Comparison of ENCODE assay signal across 12 cellular contexts in the genomic region with DNA sequence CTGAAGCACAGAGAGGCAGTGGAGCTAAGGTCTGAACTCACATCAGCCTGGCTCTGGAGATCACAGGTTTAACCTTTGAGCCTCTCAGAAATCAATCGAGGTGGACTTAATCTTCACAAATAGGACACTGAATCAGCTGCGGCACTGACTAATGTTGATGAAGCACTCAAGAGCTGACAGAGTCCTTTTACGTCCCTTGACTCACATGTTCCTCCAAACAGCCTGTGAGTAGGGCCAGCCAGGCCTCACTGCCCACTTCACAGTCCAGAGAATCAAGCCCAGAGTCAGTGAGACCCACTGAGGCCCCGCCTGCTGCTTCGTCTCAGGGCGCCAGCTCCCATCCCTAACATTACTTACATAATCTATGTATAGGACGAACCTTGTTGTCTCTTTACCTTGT.
A peak's percentile ranks its signal among the peaks of the same experiment; 100 is the strongest.
DNase-seq lines count a peak whose midpoint lies in the region; ATAC-seq, FAIRE-seq and TF ChIP-seq lines count a peak whose summit lies in the region.
"Had no signal": no experiment of that assay in that cellular context is flagged by ENCODE, and none has a peak within 500 bp of the region (broad histone marks: within the 10 kb centered on the region; RNA-seq: fewer than 3 reads in every experiment).

No MANE protein-coding gene starts in this region.

- H3K36me3 ChIP-seq in adrenal gland (replicated peaks in 1 of 2), result peaks cover 0 to 4% of the 10 kb centered on the region in 2 donors
- H3K36me3 ChIP-seq in skeletal muscle satellite cell (ENCODE audit: insufficient read depth, low read length), result peaks cover 37% of the 10 kb centered on the region

- peak overlapping the region; percentile 62 for H3K9ac ChIP-seq in skeletal muscle satellite cell (ENCODE audit: low read depth, low read length)

- no peak for ATAC-seq in HG03108 (IDR thresholded peaks at IDR 0.05; ENCODE audit: unreplicated experiment)

- no peak overlapping the region for H3K4me3 ChIP-seq in adrenal gland
- no peak overlapping the region for H3K4me3 ChIP-seq in skeletal muscle satellite cell (ENCODE audit: low read length)

- intact Hi-C loops in adrenal gland (cut with DNase I), result no loop called here

- H3K4me1 ChIP-seq in adrenal gland (replicated peaks in 1 of 2), result peaks cover 13 to 39% of the 10 kb centered on the region in 2 donors
- H3K4me1 ChIP-seq in skeletal muscle satellite cell (ENCODE audit: control insufficient read depth, insufficient read depth, low read length), result peaks cover 43% of the 10 kb centered on the region

- no peak for FAIRE-seq in GM12891 (lab: Jason Lieb, UNC)

- no peaks in the 10 kb centered on the region for H3K27me3 ChIP-seq in adrenal gland
- no peaks in the 10 kb centered on the region for H3K27me3 ChIP-seq in skeletal muscle satellite cell (ENCODE audit: control insufficient read depth, insufficient read depth, low read length)

- peak overlapping the region in 4 of 5 donors; percentile 23 to 84 (median 56) for H3K27ac ChIP-seq in adrenal gland

- 70 to 88% (median 77%) methylated on average over 5 to 7 of the region's 7 CpGs for WGBS in adrenal gland, 4 donors

- no peak for TF ChIP-seq POLR2A in adrenal gland (IDR thresholded peaks at IDR 0.05)
- no peak for TF ChIP-seq POLR2A in GM12891 (IDR thresholded peaks at IDR 0.05; ENCODE audit: low read depth, low read length)

- DNase-seq in GM03348 (ENCODE audit: low spot score) (peak; percentile 59), adrenal gland (peak in 4 of 7 donors; percentile 56 to 82 (median 64)), kidney tubule cell (ENCODE audit: low spot score) (peak; percentile 88), GM12891 (ENCODE audit: insufficient read length, low spot score) (no peak), hypothalamus (lab: John Stamatoyannopoulos, UW) (no peak)
- no peak for DNase-seq in stimulated activated CD4-positive, alpha-beta T cell treated with anti-CD3 and anti-CD28 coated beads, Interleukin-2, amount 100 ng/mL, for 24 hours
- DNase-seq: caudate nucleus, hippocampal formation, NCI-H2029 treated with DMSO at 0.1 percent for 48 hours, nucleus accumbens had no signal

- no peaks in the 10 kb centered on the region for H3K9me3 ChIP-seq in adrenal gland (replicated peaks in 1 of 3)
- H3K9me3 ChIP-seq in skeletal muscle satellite cell (replicated peaks; ENCODE audit: low read length), result no peaks in the 10 kb centered on the region

- no peak overlapping the region for H3K4me2 ChIP-seq in skeletal muscle satellite cell (ENCODE audit: low read length)

- TF ChIP-seq CTCF in adrenal gland (IDR thresholded peaks at IDR 0.05), result no peak

TF ChIP-seq in GM12891, 5 proteins besides CTCF, POLR2A, EP300 and RAD21:
- TF ChIP-seq POU2F2 (IDR thresholded peaks at IDR 0.05; ENCODE audit: low read depth, low read length) (no peak), PAX5 (IDR thresholded peaks at IDR 0.05; ENCODE audit: insufficient read depth, low read length, severe bottlenecking) (no peak), SPI1 (IDR thresholded peaks at IDR 0.05; ENCODE audit: low read depth, low read length) (no peak), TAF1 (IDR thresholded peaks at IDR 0.05; ENCODE audit: low read depth, low read length) (no peak), POLR2AphosphoS5 (IDR thresholded peaks at IDR 0.05; ENCODE audit: low read depth, low read length) (no peak)

Comparison
In these comparisons a context has a peak if more than half of its experiments do, and no peak if none do; other contexts are left out.
1. DNase-seq: peak in GM03348 (single experiment), adrenal gland (4 of 7) and kidney tubule cell (single experiment); none in GM12891 (single experiment), hypothalamus (0 of 51) and stimulated activated CD4-positive, alpha-beta T cell treated with anti-CD3 and anti-CD28 coated beads, Interleukin-2, amount 100 ng/mL, for 24 hours (0 of 2).